In genomic region chr9:83706703-83707517, GRCh38 we compare ENCODE assay signal across 8 cellular contexts. TPM values are rescaled to one million over a fixed set of nuclear protein-coding genes. Genes with fewer than 3 reads are reported as not detected.
DNase-seq lines count a peak whose midpoint lies in the region; ATAC-seq and TF ChIP-seq lines count a peak whose summit lies in the region.

No MANE protein-coding gene starts in this region.

- no peaks in the 10 kb centered on the region for H3K9me3 ChIP-seq in left lung

- no peaks in the 10 kb centered on the region for H3K36me3 ChIP-seq in KMS-11 (ENCODE audit: insufficient read depth)
- H3K36me3 ChIP-seq in left lung, result no peaks in the 10 kb centered on the region

- H3K36me3 Mint-ChIP-seq in central memory CD8-positive, alpha-beta T cell (ENCODE audit: insufficient read depth), result peaks cover 35% of the 10 kb centered on the region

- peaks cover 41% of the 10 kb centered on the region for H3K4me1 Mint-ChIP-seq in central memory CD8-positive, alpha-beta T cell

- H2AFZ ChIP-seq in KMS-11 (ENCODE audit: low read depth), result peak overlapping the region; percentile 87

- H3K79me2 ChIP-seq in KMS-11 (ENCODE audit: insufficient read depth, low read depth), result peaks cover 57% of the 10 kb centered on the region

- H3K9me3 Mint-ChIP-seq in central memory CD8-positive, alpha-beta T cell, result no peaks in the 10 kb centered on the region

- peak; percentile 49 for DNase-seq in EL
- DNase-seq in activated CD4-positive, CD25-positive, alpha-beta regulatory T cell (lab: John Stamatoyannopoulos, UW), result peak; percentile 21 to 47 (median 27)
- DNase-seq in central memory CD8-positive, alpha-beta T cell (ENCODE audit: low spot score in 2 of 2), result peak; percentile 42 to 48
- DNase-seq in left lung, result peak in 1 of 2 donors; percentile 41
- DNase-seq in stimulated activated CD4-positive, alpha-beta T cell treated with anti-CD3 and anti-CD28 coated beads, Interleukin-4, amount 100 ng/mL, for 4 hours, result peak; percentile 66 to 74
- no peak for DNase-seq in DMS153 (lab: John Stamatoyannopoulos, UW)

- ATAC-seq in GM21619 (IDR thresholded peaks at IDR 0.05; ENCODE audit: unreplicated experiment), result peak; percentile 20
- ATAC-seq in central memory CD8-positive, alpha-beta T cell (replicated peaks; ENCODE audit: extremely low read depth, poor library complexity, severe bottlenecking), result peak; percentile 29
- peak; percentile 17 for ATAC-seq in left lung

- H3K27me3 Mint-ChIP-seq in central memory CD8-positive, alpha-beta T cell, result no peaks in the 10 kb centered on the region

- peaks cover 36% of the 10 kb centered on the region for H4K20me1 ChIP-seq in KMS-11 (ENCODE audit: insufficient read depth)

- peak overlapping the region; percentile 86 for H3K4me2 ChIP-seq in KMS-11

- H3K9ac ChIP-seq in KMS-11, result peak overlapping the region; percentile 99

- TF ChIP-seq CTCF in KMS-11 (conservative IDR thresholded peaks at IDR 0.05; ENCODE audit: low read depth, low read length) (no peak), left lung (IDR thresholded peaks at IDR 0.05) (no peak)

- H3K27ac Mint-ChIP-seq in central memory CD8-positive, alpha-beta T cell (ENCODE audit: low read depth), result peak overlapping the region; percentile 99

- H3K4me1 ChIP-seq in KMS-11 (ENCODE audit: low read depth, poor library complexity, severe bottlenecking) (peaks cover 33% of the 10 kb centered on the region), left lung (peaks cover 11 to 58% of the 10 kb centered on the region in 2 donors)

- no peaks in the 10 kb centered on the region for H3K27me3 ChIP-seq in KMS-11 (ENCODE audit: insufficient read depth, low read depth)
- no peaks in the 10 kb centered on the region for H3K27me3 ChIP-seq in left lung

- H3K4me3 ChIP-seq in KMS-11 (IDR thresholded peaks at IDR 0.05; ENCODE audit: insufficient read depth, low read depth, low read length) (no peak overlapping the region), left lung (peak overlapping the region; percentile 77 to 91)

- peak overlapping the region; percentile 98 for H3K4me3 Mint-ChIP-seq in central memory CD8-positive, alpha-beta T cell

- H3K27ac ChIP-seq in KMS-11, result peak overlapping the region; percentile 99
- H3K27ac ChIP-seq in left lung, result peak overlapping the region; percentile 98 to 99

- intact Hi-C loops in left lung (cut with DNase I), result no loop called here

RNA-seq across cellular contexts. Expression of gene UBQLN1, which starts 0.8 kb away (rescaled TPM):
- total RNA-seq in left lung, result 100 to 1,000 TPM in 1 of 2 donors, 10 to 100 TPM in 1; 83.6 to 107 TPM
